Comparison of ENCODE assay signal across 8 cellular contexts in genomic region chrX:120603707-120604358, GRCh38. TPM values are rescaled to one million over a fixed set of nuclear protein-coding genes. Genes with fewer than 3 reads are reported as not detected.
A peak's percentile ranks its signal among the peaks of the same experiment; 100 is the strongest.
DNase-seq lines count a peak whose midpoint lies in the region; ATAC-seq and TF ChIP-seq lines count a peak whose summit lies in the region.

MCTS1 (plus strand) TSS chrX:120604101; CDS start chrX:120604237, 136 bp downstream.

- peaks cover 0 to 9% (median 6%) of the 10 kb centered on the region in 4 donors for H3K4me1 ChIP-seq in liver (ENCODE audit: control insufficient read depth in 4 of 4, insufficient read depth in 4 of 4, low read length in 3 of 4)

- peak within 1 kb of the TSS; percentile 24 to 79 (median 65) for H3K4me3 ChIP-seq in dorsolateral prefrontal cortex
- H3K4me3 ChIP-seq in liver (ENCODE audit: low read depth in 1 of 3, low read length in 3 of 3), result peak within 1 kb of the TSS; percentile 57 to 83 (median 70)

- no peaks in the 10 kb centered on the region for H3K9me3 ChIP-seq in liver (ENCODE audit: control insufficient read depth in 4 of 4, low read length in 3 of 4)

- H3K9ac ChIP-seq in liver (ENCODE audit: low read depth in 1 of 2, low read length in 2 of 2), result peak within 1 kb of the TSS; percentile 10 to 89

- intact Hi-C loops in dorsolateral prefrontal cortex (cut with DNase I), result loop anchor here (1.0 to 2.0 kb wide), 2 partner anchors 43 to 44 kb away; partner anchors contain the start of gene CUL4B (in 2 of the 2)

- H3K27ac ChIP-seq in dorsolateral prefrontal cortex (peak within 1 kb of the TSS in 57 of 59 donors; percentile 2 to 89 (median 77)), liver (ENCODE audit: low read depth in 1 of 2, low read length in 2 of 2) (peak within 1 kb of the TSS; percentile 83 to 85)

- peaks cover 0 to 15% (median 0%) of the 10 kb centered on the region in 45 donors for H3K27me3 ChIP-seq in dorsolateral prefrontal cortex
- H3K27me3 ChIP-seq in liver (ENCODE audit: control insufficient read depth in 4 of 4, insufficient read depth in 4 of 4, low read length in 3 of 4), result no peaks in the 10 kb centered on the region

- DNase-seq in C1 segment of cervical spinal cord (lab: John Stamatoyannopoulos, UW) (peak in 13 of 14 donors; percentile 6 to 89 (median 54)), NCI-H748 (lab: John Stamatoyannopoulos, UW; ENCODE audit: unreplicated experiment) (peak; percentile 99), dorsolateral prefrontal cortex (peak; percentile 46 to 86 (median 74))
- peak; percentile 64 to 71 for DNase-seq in activated CD4-positive, alpha-beta T cell treated with anti-CD3 and anti-CD28 coated beads, Interleukin-2, amount 50 U/mL, for 4 hours
- peak; percentile 82 for DNase-seq in stimulated activated CD4-positive, alpha-beta T cell treated with anti-CD3 and anti-CD28 coated beads, Interleukin-4, amount 100 ng/mL, for 24 hours

- ATAC-seq in GM19328 (IDR thresholded peaks at IDR 0.05; ENCODE audit: unreplicated experiment) (peak; percentile 81), HG03520 (IDR thresholded peaks at IDR 0.05; ENCODE audit: unreplicated experiment) (peak; percentile 85)

- TF ChIP-seq CTCF in dorsolateral prefrontal cortex (IDR thresholded peaks at IDR 0.05 in 54 of 56, conservative IDR thresholded peaks at IDR 0.05 in 2 of 56; ENCODE audit: low read depth in 1 of 56, partially characterized antibody in 56 of 56) (peak in 1 of 56 donors; percentile 10), liver (IDR thresholded peaks at IDR 0.05; ENCODE audit: low read depth, low read length, missing input control) (no peak)

- WGBS in liver, result under 1% methylated on average over 31 of the region's 31 CpGs

- peaks cover 0 to 3% (median 0%) of the 10 kb centered on the region in 4 donors for H3K36me3 ChIP-seq in liver (ENCODE audit: control insufficient read depth in 4 of 4, insufficient read depth in 3 of 4, low read depth in 1 of 4, low read length in 3 of 4)

- peak; percentile 22 to 40 for TF ChIP-seq RAD21 in liver (IDR thresholded peaks at IDR 0.05)

TF ChIP-seq in liver, 16 proteins besides CTCF, POLR2A, EP300 and RAD21:
- peak; percentile 69 to 90 for TF ChIP-seq GABPA (IDR thresholded peaks at IDR 0.05 in 1 of 2, conservative IDR thresholded peaks at IDR 0.05 in 1 of 2)
- peak; percentile 41 to 60 for TF ChIP-seq HNF4A (conservative IDR thresholded peaks at IDR 0.05)
- TF ChIP-seq JUND (IDR thresholded peaks at IDR 0.05), result peak; percentile 46 to 63
- peak; percentile 38 to 41 for TF ChIP-seq RXRA (IDR thresholded peaks at IDR 0.05)
- TF ChIP-seq MAX (IDR thresholded peaks at IDR 0.05), result peak; percentile 66
- peak; percentile 82 for TF ChIP-seq ZBTB33 (IDR thresholded peaks at IDR 0.05)
- TF ChIP-seq SP1 (IDR thresholded peaks at IDR 0.05), result peak; percentile 61
- no peak for TF ChIP-seq FOXA1 (IDR thresholded peaks at IDR 0.05)
- TF ChIP-seq TAF1 (conservative IDR thresholded peaks at IDR 0.05), result peak; percentile 56
- TF ChIP-seq EGR1 (IDR thresholded peaks at IDR 0.05; ENCODE audit: low read depth in 2 of 2), result peak; percentile 96 to 97
- no peak for TF ChIP-seq ATF3 (IDR thresholded peaks at IDR 0.05)
- TF ChIP-seq HNF4G (IDR thresholded peaks at IDR 0.05), result no peak
- TF ChIP-seq FOXA2 (IDR thresholded peaks at IDR 0.05), result no peak
- peak; percentile 24 for TF ChIP-seq REST (IDR thresholded peaks at IDR 0.05)
- TF ChIP-seq NR2F2 (IDR thresholded peaks at IDR 0.05), result peak; percentile 15
- TF ChIP-seq YY1 (IDR thresholded peaks at IDR 0.05), result peak; percentile 75
TF ChIP-seq in liver: peak in this region for 12.

RNA-seq across cellular contexts. Expression of gene MCTS1, which starts in this region (rescaled TPM):
- total RNA-seq in dorsolateral prefrontal cortex, result 10 to 100 TPM; 19.7 to 60.8 (median 38.3) TPM
- total RNA-seq in liver, result 10 to 100 TPM; 12.1 to 17.2 TPM
- polyA plus RNA-seq in liver, result 10 to 100 TPM; 32.9 to 56.1 TPM

Comparison
In these comparisons a context has a peak if more than half of its experiments do, and no peak if none do; other contexts are left out.
1. Peak in every context shown above with its lines: DNase-seq, ATAC-seq, H3K4me3 ChIP-seq and H3K27ac ChIP-seq.